ENCODE assay signal across 20 cellular contexts in genomic region chr12:27561535-27562350, GRCh38. TPM values are rescaled to one million over a fixed set of nuclear protein-coding genes. Genes with fewer than 3 reads are reported as not detected.
DNase-seq lines count a peak whose midpoint lies in the region; ATAC-seq, FAIRE-seq and TF ChIP-seq lines count a peak whose summit lies in the region.
"Had no signal": no experiment of that assay in that cellular context is flagged by ENCODE, and none has a peak within 500 bp of the region (broad histone marks: within the 10 kb centered on the region; RNA-seq: fewer than 3 reads in every experiment).

No MANE protein-coding gene starts in this region.

- no peak for TF ChIP-seq EP300 in HepG2 (IDR thresholded peaks at IDR 0.05; ENCODE audit: low read depth in 2 of 2, low read length in 2 of 2)
- no peak for TF ChIP-seq EP300 in HepG2 (CRISPR knock-in tag; IDR thresholded peaks at IDR 0.05; ENCODE audit: borderline replicate concordance)

- WGBS in right lobe of liver (ENCODE audit: insufficient coverage, low coverage, low lambda C conversion rate, missing lambda C conversion rate), result 40% methylated on average over 6 of the region's 6 CpGs
- WGBS in HepG2 (ENCODE audit: low lambda C conversion rate), result 75% methylated on average over 6 of the region's 6 CpGs
- WGBS in heart right ventricle, 2 donors, result 28 to 31% methylated on average over 6 of the region's 6 CpGs
- WGBS in aorta, 2 donors, result 35 to 44% methylated on average over 6 of the region's 6 CpGs

- in situ Hi-C loops in HepG2 (cut with HindIII; ENCODE audit: extremely low pct_ligation_motif_present, low pct_unique_long_range_greater_than_20kb), result no loop called here

- DNase-seq in right lobe of liver (no peak), HepG2 (ENCODE audit: low spot score) (no peak), heart right ventricle (peak in 1 of 2 donors; percentile 39), neural crest cell (ENCODE audit: low read depth, low spot score) (no peak), aorta (no peak), SW480 (ENCODE audit: low spot score) (no peak), NCI-H82 treated with DMSO at 0.1 percent for 48 hours (lab: John Stamatoyannopoulos, UW; ENCODE audit: unreplicated experiment) (no peak)
- DNase-seq: activated gamma-delta T cell treated with Interleukin-2 at 50 U/mL for 16 hours; effector CD4-positive, alpha-beta T cell; NCI-H187; NCI-H510A treated with DMSO at 0.1 percent for 48 hours; PC-9; stimulated activated CD4-positive, alpha-beta T cell treated with anti-CD3 and anti-CD28 coated beads, Interleukin-15, amount 100 ng/mL, for 24 hours; T-cell had no signal

- POLR2A ChIA-PET in HepG2 (lab: Yijun Ruan, JAX), result no interaction called here

- CTCF ChIA-PET in HepG2 (lab: Yijun Ruan, JAX; ENCODE audit: low intra/inter-chr PET ratio, low total read pairs), result no interaction called here

- H3K9ac ChIP-seq in HepG2 (ENCODE audit: insufficient read depth, low read depth, low read length), result no peak overlapping the region
- H3K9ac ChIP-seq: parathyroid adenoma had no signal

- no peak overlapping the region for H3K4me2 ChIP-seq in HepG2 (ENCODE audit: low read depth, low read length)
- H3K4me2 ChIP-seq: PC-9 had no signal

- H3K9me3 ChIP-seq in right lobe of liver (no peaks in the 10 kb centered on the region), HepG2 (ENCODE audit: low read length) (no peaks in the 10 kb centered on the region), heart right ventricle (no peaks in the 10 kb centered on the region), aorta (ENCODE audit: control insufficient read depth, low read length) (no peaks in the 10 kb centered on the region)
- H3K9me3 ChIP-seq: suprapubic skin had no signal

- no peak for TF ChIP-seq CTCF in right lobe of liver (IDR thresholded peaks at IDR 0.05)
- no peak for TF ChIP-seq CTCF in HepG2 (CRISPR knock-in tag; IDR thresholded peaks at IDR 0.05)
- no peak for TF ChIP-seq CTCF in heart right ventricle (IDR thresholded peaks at IDR 0.05)
- no peak for TF ChIP-seq CTCF in neural crest cell (conservative IDR thresholded peaks at IDR 0.05)

- peaks cover 14% of the 10 kb centered on the region for H3K79me2 ChIP-seq in HepG2 (ENCODE audit: insufficient read depth, low read length)

- no peaks in the 10 kb centered on the region for H4K20me1 ChIP-seq in HepG2 (ENCODE audit: insufficient read depth, low read length)

- TF ChIP-seq POLR2A in right lobe of liver (IDR thresholded peaks at IDR 0.05) (no peak), HepG2 (IDR thresholded peaks at IDR 0.05; ENCODE audit: insufficient read depth in 1 of 2, low read depth in 2 of 2, low read length in 2 of 2) (no peak)

- H3K4me1 ChIP-seq in right lobe of liver (peaks cover 0 to 3% (median 0%) of the 10 kb centered on the region in 4 donors), HepG2 (ENCODE audit: insufficient read depth, low read length) (no peaks in the 10 kb centered on the region), heart right ventricle (peaks cover 15 to 87% (median 77%) of the 10 kb centered on the region in 9 donors), aorta (ENCODE audit: control insufficient read depth in 1 of 2, insufficient read depth in 2 of 2, low read length in 2 of 2) (peaks cover 3 to 5% of the 10 kb centered on the region in 2 donors)
- H3K4me1 ChIP-seq: parathyroid adenoma had no signal

- no peak overlapping the region for H2AFZ ChIP-seq in HepG2 (ENCODE audit: low read length)
- H2AFZ ChIP-seq: parathyroid adenoma, PC-9 had no signal

- intact Hi-C loops in right lobe of liver (cut with DNase I) (no loop called here), HepG2 (cut with micrococcal nuclease; ENCODE audit: unreplicated experiment) (no loop called here), heart right ventricle (cut with DNase I) (loop anchor here in 1 of 10 donors (5.0 kb wide), 1 partner anchor 34 kb away; no protein-coding TSS in a partner anchor), aorta (cut with DNase I) (no loop called here)

- BruUV-seq in HepG2 (replicated peaks; lab: Mats Ljungman, UMichigan), result no TSS peak

- peaks cover 46% of the 10 kb centered on the region for H3K4me1 Mint-ChIP-seq in neural crest cell

- no peak for TF ChIP-seq RAD21 in HepG2 (CRISPR knock-in tag; IDR thresholded peaks at IDR 0.05)

- H3K9me3 Mint-ChIP-seq in neural crest cell, result no peaks in the 10 kb centered on the region
- H3K9me3 Mint-ChIP-seq: brain, T-cell had no signal

- H3K4me3 ChIP-seq in right lobe of liver, result no peak overlapping the region
- H3K4me3 ChIP-seq in HepG2 (replicated peaks in 1 of 3; ENCODE audit: insufficient read depth in 1 of 3, low read depth in 2 of 3, low read length in 3 of 3), result no peak overlapping the region
- no peak overlapping the region for H3K4me3 ChIP-seq in heart right ventricle
- peak overlapping the region in 1 of 2 donors; percentile 18 for H3K4me3 ChIP-seq in aorta (ENCODE audit: low read length in 2 of 2)
- H3K4me3 ChIP-seq: PC-9, suprapubic skin had no signal

- H3K27me3 Mint-ChIP-seq in neural crest cell (ENCODE audit: low read depth), result no peaks in the 10 kb centered on the region
- H3K27me3 Mint-ChIP-seq: brain, T-cell had no signal

- no peaks in the 10 kb centered on the region for H3K27me3 ChIP-seq in right lobe of liver
- H3K27me3 ChIP-seq in HepG2 (ENCODE audit: control insufficient read depth in 1 of 2, insufficient read depth in 2 of 2, low read length in 2 of 2), result no peaks in the 10 kb centered on the region
- no peaks in the 10 kb centered on the region for H3K27me3 ChIP-seq in heart right ventricle
- H3K27me3 ChIP-seq in aorta (ENCODE audit: control insufficient read depth in 1 of 2, insufficient read depth in 2 of 2, low read length in 1 of 2), result no peaks in the 10 kb centered on the region
- H3K27me3 ChIP-seq: suprapubic skin had no signal

- no peak overlapping the region for H3K4me3 Mint-ChIP-seq in neural crest cell
- H3K4me3 Mint-ChIP-seq: brain, T-cell had no signal

- H3K36me3 ChIP-seq in right lobe of liver, result no peaks in the 10 kb centered on the region
- H3K36me3 ChIP-seq in HepG2 (replicated peaks in 1 of 2; ENCODE audit: control insufficient read depth in 1 of 2, insufficient read depth in 2 of 2, low read length in 2 of 2), result no peaks in the 10 kb centered on the region
- no peaks in the 10 kb centered on the region for H3K36me3 ChIP-seq in heart right ventricle
- no peaks in the 10 kb centered on the region for H3K36me3 ChIP-seq in aorta (ENCODE audit: control insufficient read depth in 1 of 2, insufficient read depth in 2 of 2, low read length in 1 of 2)
- H3K36me3 ChIP-seq: suprapubic skin had no signal

- ATAC-seq in right lobe of liver (peak; percentile 39 to 70 (median 64)), HepG2 (no peak), heart right ventricle (peak; percentile 33 to 69 (median 55)), aorta (ENCODE audit: low FRiP score) (peak; percentile 46), HG03039 (IDR thresholded peaks at IDR 0.05; ENCODE audit: unreplicated experiment) (no peak)
- ATAC-seq: T-cell had no signal

- H3K27ac ChIP-seq in right lobe of liver (no peak overlapping the region), HepG2 (ENCODE audit: extremely low read length, insufficient read depth, low read length) (no peak overlapping the region), heart right ventricle (peak overlapping the region in 8 of 10 donors; percentile 11 to 69 (median 40)), aorta (ENCODE audit: low read depth in 1 of 2, low read length in 2 of 2) (peak overlapping the region in 1 of 2 donors; percentile 44)
- H3K27ac ChIP-seq: parathyroid adenoma, PC-9, suprapubic skin had no signal

- FAIRE-seq in HepG2 (lab: Jason Lieb, UNC), result no peak
- FAIRE-seq: GM18507, GM19239 had no signal

- peak overlapping the region; percentile 7 for H3K27ac Mint-ChIP-seq in neural crest cell (ENCODE audit: unreplicated experiment)
- H3K27ac Mint-ChIP-seq: T-cell had no signal

- no peaks in the 10 kb centered on the region for H3K36me3 Mint-ChIP-seq in neural crest cell (ENCODE audit: low read depth)
- H3K36me3 Mint-ChIP-seq: T-cell had no signal

TF ChIP-seq in HepG2, 621 proteins besides CTCF, POLR2A, EP300 and RAD21 (continues in another document):
- no peak for TF ChIP-seq ZSCAN29 (CRISPR knock-in tag; conservative IDR thresholded peaks at IDR 0.05)
- TF ChIP-seq DNMT1 (CRISPR knock-in tag; IDR thresholded peaks at IDR 0.05), result no peak

RNA-seq across cellular contexts. Expression of gene PPFIBP1, which starts 37.7 kb away (rescaled TPM):
- total RNA-seq in right lobe of liver, result 10 to 100 TPM; 24.1 to 53.9 (median 35.8) TPM
- 21.8 and 32.0 TPM in 2 replicates for total RNA-seq in HepG2 (2016; rRNA removed; fragmentation: Illumina TruSeq; extraction: Trizol)
- total RNA-seq in HepG2 (2016; cell fraction: cytosol; rRNA removed; fragmentation: Illumina TruSeq; extraction: Trizol; ENCODE audit: low read depth), result 6.2 and 6.4 TPM in 2 replicates
- total RNA-seq in HepG2 (2016; cell fraction: insoluble cytoplasmic fraction; rRNA removed; fragmentation: Illumina TruSeq; extraction: Trizol), result 21.0 and 26.5 TPM in 2 replicates
- total RNA-seq in HepG2 (2016; cell fraction: membrane; rRNA removed; fragmentation: Illumina TruSeq; extraction: Trizol), result 8.1 and 10.1 TPM in 2 replicates
- 35.3 and 36.6 TPM in 2 replicates for total RNA-seq in HepG2 (2016; cell fraction: nucleus; rRNA removed; fragmentation: Illumina TruSeq; extraction: Trizol)
- polyA plus RNA-seq in HepG2 (2011; rRNA removed), result 16.2 and 19.6 TPM in 2 replicates
- 6.6 and 10.3 TPM in 2 replicates for polyA plus RNA-seq in HepG2 (2011; cell fraction: cytosol; rRNA removed)
- 19.9 and 28.8 TPM in 2 replicates for polyA plus RNA-seq in HepG2 (2011; cell fraction: nucleus; rRNA removed)
- 14.4 and 17.5 TPM in 2 replicates for polyA plus RNA-seq in HepG2 (2012)
- polyA plus RNA-seq in HepG2 (2016; cell fraction: cytosol; fragmentation: Illumina TruSeq; extraction: Trizol; ENCODE audit: low read depth), result 0.42 and 0.76 TPM in 2 replicates
- 13.2 and 13.8 TPM in 2 replicates for polyA plus RNA-seq in HepG2 (2016; cell fraction: insoluble cytoplasmic fraction; fragmentation: Illumina TruSeq; extraction: Trizol; ENCODE audit: low read depth)
- 1.9 and 2.3 TPM in 2 replicates for polyA plus RNA-seq in HepG2 (2016; cell fraction: membrane; fragmentation: Illumina TruSeq; extraction: Trizol; ENCODE audit: low read depth)
- polyA plus RNA-seq in HepG2 (2016; cell fraction: nucleus; fragmentation: Illumina TruSeq; extraction: Trizol; ENCODE audit: insufficient read depth, low read depth), result 21.9 and 25.0 TPM in 2 replicates
- 18.5 and 40.1 TPM in 2 replicates for polyA minus RNA-seq in HepG2 (2011; rRNA and poly(A)+ RNA removed; ENCODE audit: low replicate concordance)
- 15.6 and 16.2 TPM in 2 replicates for polyA minus RNA-seq in HepG2 (2011; cell fraction: cytosol; rRNA and poly(A)+ RNA removed)
- 89.9 and 122 TPM in 2 replicates for polyA minus RNA-seq in HepG2 (2011; cell fraction: nucleus; rRNA and poly(A)+ RNA removed)
- 100 to 1,000 TPM; 233 to 450 (median 325) TPM for total RNA-seq in heart right ventricle
- polyA plus RNA-seq in heart right ventricle, result 10 to 100 TPM; 22.9 to 64.7 TPM
- 47.5 and 49.2 TPM in 2 replicates for total RNA-seq in neural crest cell
- 100 to 1,000 TPM; 175 to 247 TPM for total RNA-seq in aorta
- polyA plus RNA-seq in aorta, result 10 to 100 TPM; 29.7 to 41.8 TPM

Comparison
In these comparisons a context has a peak if more than half of its experiments do, and no peak if none do; other contexts are left out.
1. ATAC-seq: peak in right lobe of liver (4 of 4), heart right ventricle (8 of 8) and aorta (single experiment); none in HepG2 (single experiment) and HG03039 (single experiment).
2. H3K27ac ChIP-seq: peak in heart right ventricle (8 of 10); none in right lobe of liver (0 of 3) and HepG2 (single experiment).